ENCODE assay signal across 8 cellular contexts in the genomic region with DNA sequence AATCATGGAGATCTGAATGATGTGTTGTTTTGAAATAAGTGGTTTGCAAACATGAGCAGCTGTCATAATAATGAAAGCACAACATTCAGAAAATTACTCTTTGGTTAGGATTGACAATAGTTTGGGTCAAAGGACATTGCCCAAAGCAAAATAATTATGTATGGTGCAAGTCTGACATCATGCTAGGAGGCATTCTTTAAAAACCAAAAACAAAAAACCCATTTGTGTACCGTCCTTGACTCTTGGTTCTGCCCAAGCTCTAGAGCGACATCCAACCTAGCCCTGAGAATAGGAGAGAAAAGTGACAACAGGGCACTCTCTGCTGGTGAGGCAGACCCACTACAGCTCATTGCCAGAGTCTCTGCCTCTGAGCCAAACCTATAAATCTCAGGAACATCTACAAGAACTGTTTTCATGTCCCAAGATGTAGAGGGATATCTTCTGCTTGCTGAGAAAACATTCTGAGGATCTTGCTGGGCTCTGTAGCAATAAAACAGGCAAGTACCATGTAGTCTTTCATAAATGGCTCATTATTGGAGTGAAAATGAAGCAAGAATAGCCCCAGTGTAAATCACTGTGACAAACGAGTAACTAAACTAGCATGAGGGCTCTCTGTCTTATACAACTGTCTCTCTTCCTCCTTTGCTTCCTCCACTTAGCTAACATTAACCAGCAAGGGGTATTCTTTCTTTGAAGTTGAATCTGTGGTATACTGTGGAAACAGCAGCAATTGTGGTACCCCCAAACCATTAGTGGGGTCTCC.
A peak's percentile ranks its signal among the peaks of the same experiment; 100 is the strongest.
DNase-seq lines count a peak whose midpoint lies in the region; ATAC-seq and TF ChIP-seq lines count a peak whose summit lies in the region.

No MANE protein-coding gene starts in this region.

- H3K27ac Mint-ChIP-seq in activated T-cell treated with anti-CD3 and anti-CD28 coated beads, Interleukin-2, amount 50 U/mL, for 72 hours: peak overlapping the region; percentile 96

- H3K4me1 ChIP-seq in gastroesophageal sphincter: peaks cover 0 to 2% (median 0%) of the 10 kb centered on the region in 3 donors

- H3K36me3 ChIP-seq in gastroesophageal sphincter: no peaks in the 10 kb centered on the region

- H3K9me3 ChIP-seq in gastroesophageal sphincter: no peaks in the 10 kb centered on the region

- peak in 3 of 4 experiments; percentile 37 to 64 (median 51) for TF ChIP-seq CTCF in gastroesophageal sphincter (IDR thresholded peaks at IDR 0.05)

- TF ChIP-seq EP300 in gastroesophageal sphincter (IDR thresholded peaks at IDR 0.05): no peak

- WGBS in gastroesophageal sphincter (ENCODE audit: low coverage in 1 of 2), 2 donors: 27 to 40% methylated on average over 3 of the region's 3 CpGs

- peak; percentile 34 for ATAC-seq in GM19463 (IDR thresholded peaks at IDR 0.05; ENCODE audit: unreplicated experiment)
- peak; percentile 43 for ATAC-seq in HG03469 (IDR thresholded peaks at IDR 0.05; ENCODE audit: unreplicated experiment)
- peak; percentile 33 to 41 for ATAC-seq in activated T-cell treated with anti-CD3 and anti-CD28 coated beads, Interleukin-2, amount 50 U/mL, for 72 hours (replicated peaks in 1 of 2)
- no peak for ATAC-seq in gastroesophageal sphincter

- no peak overlapping the region for H3K27ac ChIP-seq in gastroesophageal sphincter

- H3K4me3 ChIP-seq in gastroesophageal sphincter: no peak overlapping the region

- no peaks in the 10 kb centered on the region for H3K27me3 ChIP-seq in gastroesophageal sphincter

- H3K9me3 Mint-ChIP-seq in activated T-cell treated with anti-CD3 and anti-CD28 coated beads, Interleukin-2, amount 50 U/mL, for 72 hours: no peaks in the 10 kb centered on the region

- peak overlapping the region; percentile 71 to 82 for H3K4me3 Mint-ChIP-seq in activated T-cell treated with anti-CD3 and anti-CD28 coated beads, Interleukin-2, amount 50 U/mL, for 72 hours

- peak; percentile 80 for DNase-seq in DMS 273 (lab: John Stamatoyannopoulos, UW; ENCODE audit: unreplicated experiment)
- peak; percentile 70 to 78 for DNase-seq in NOMO-1 (lab: John Stamatoyannopoulos, UW; ENCODE audit: unreplicated experiment in 2 of 2)
- peak; percentile 63 to 69 for DNase-seq in activated T-cell treated with anti-CD3 and anti-CD28 coated beads, Interleukin-2, amount 50 U/mL, for 72 hours
- peak; percentile 54 for DNase-seq in retina
- no peak for DNase-seq in 8988T

- H3K36me3 Mint-ChIP-seq in activated T-cell treated with anti-CD3 and anti-CD28 coated beads, Interleukin-2, amount 50 U/mL, for 72 hours (ENCODE audit: insufficient read depth in 2 of 2): peaks cover 0 to 2% of the 10 kb centered on the region in 2 donors

- no peak for TF ChIP-seq POLR2A in gastroesophageal sphincter (IDR thresholded peaks at IDR 0.05)

- H3K4me1 Mint-ChIP-seq in activated T-cell treated with anti-CD3 and anti-CD28 coated beads, Interleukin-2, amount 50 U/mL, for 72 hours (ENCODE audit: low read depth): peaks cover 64% of the 10 kb centered on the region

- no peaks in the 10 kb centered on the region for H3K27me3 Mint-ChIP-seq in activated T-cell treated with anti-CD3 and anti-CD28 coated beads, Interleukin-2, amount 50 U/mL, for 72 hours (ENCODE audit: low read depth)
